ENCODE assay signal across 10 cellular contexts in the genomic region with DNA sequence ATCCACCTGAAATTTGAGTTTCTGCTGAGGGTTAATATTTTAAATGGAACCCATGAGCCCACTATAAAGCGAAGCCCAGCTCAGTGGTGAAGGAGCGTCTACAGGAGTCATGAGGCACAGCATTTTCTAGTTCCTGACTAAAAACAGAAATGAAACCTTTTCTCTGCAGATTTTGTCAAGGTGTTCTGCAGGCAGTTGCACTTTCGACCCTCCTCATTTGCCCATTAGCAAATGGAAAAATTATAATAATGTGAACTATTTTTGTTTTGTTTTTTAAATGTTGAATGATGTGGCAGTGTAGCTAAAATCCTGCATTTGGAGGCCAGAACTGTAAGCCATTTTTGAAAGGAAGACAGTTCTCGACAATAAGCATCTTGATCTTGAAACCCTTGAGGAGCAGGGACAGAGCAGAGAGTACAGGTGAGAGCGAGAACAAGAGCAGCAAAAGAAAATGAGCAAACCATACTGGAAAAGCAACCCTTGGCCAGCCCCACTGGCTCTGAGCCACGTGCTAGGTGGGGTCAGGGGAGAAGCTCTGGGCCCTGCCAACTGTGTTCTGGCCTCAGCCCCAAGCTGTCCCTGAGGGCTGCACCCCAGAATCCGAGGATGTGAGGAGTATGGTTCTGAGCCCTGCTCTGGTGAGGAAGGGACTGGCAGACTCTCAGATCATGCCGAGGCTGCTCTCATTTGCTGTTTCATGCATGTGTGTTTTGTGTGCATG. TPM values are rescaled to one million over a fixed set of nuclear protein-coding genes. Genes with fewer than 3 reads are reported as not detected.
DNase-seq lines count a peak whose midpoint lies in the region; ATAC-seq, FAIRE-seq and TF ChIP-seq lines count a peak whose summit lies in the region.
"Had no signal": no experiment of that assay in that cellular context is flagged by ENCODE, and none has a peak within 500 bp of the region (broad histone marks: within the 10 kb centered on the region; RNA-seq: fewer than 3 reads in every experiment).

No MANE protein-coding gene starts in this region.

- intact Hi-C loops in naive thymus-derived CD4-positive, alpha-beta T cell (cut with micrococcal nuclease) = no loop called here
- intact Hi-C loops in Calu3 (cut with micrococcal nuclease; ENCODE audit: unreplicated experiment) (no loop called here), HepG2 (cut with micrococcal nuclease; ENCODE audit: unreplicated experiment) (no loop called here)

- H3K27me3 ChIP-seq in naive thymus-derived CD4-positive, alpha-beta T cell (ENCODE audit: control insufficient read depth in 2 of 2, insufficient read depth in 2 of 2, low read length in 2 of 2) = no peaks in the 10 kb centered on the region
- no peaks in the 10 kb centered on the region for H3K27me3 ChIP-seq in HepG2 (ENCODE audit: control insufficient read depth in 1 of 2, insufficient read depth in 2 of 2, low read length in 2 of 2)

- ATAC-seq in HG02885 (IDR thresholded peaks at IDR 0.05; ENCODE audit: poor library complexity, unreplicated experiment) (peak; percentile 68), HepG2 (no peak)
- no peak for ATAC-seq in naive thymus-derived CD4-positive, alpha-beta T cell

- WGBS in HepG2 (ENCODE audit: low lambda C conversion rate) = 86% methylated on average over 8 of the region's 8 CpGs

- H3K79me2 ChIP-seq in HepG2 (ENCODE audit: insufficient read depth, low read length) = no peaks in the 10 kb centered on the region

- no peaks in the 10 kb centered on the region for H3K4me1 ChIP-seq in naive thymus-derived CD4-positive, alpha-beta T cell (ENCODE audit: control insufficient read depth in 2 of 2, insufficient read depth in 2 of 2, low read length in 2 of 2)
- H3K4me1 ChIP-seq in HepG2 (ENCODE audit: insufficient read depth, low read length) = peaks cover 7% of the 10 kb centered on the region; the same call in 1 of the 2 replicates

- H3K36me3 Mint-ChIP-seq in naive thymus-derived CD4-positive, alpha-beta T cell = peaks cover 0 to 4% (median 0%) of the 10 kb centered on the region in 5 donors
- no peaks in the 10 kb centered on the region for H3K36me3 Mint-ChIP-seq in Calu3 (ENCODE audit: insufficient read depth, unreplicated experiment)

- H4K20me1 ChIP-seq in HepG2 (ENCODE audit: insufficient read depth, low read length) = no peaks in the 10 kb centered on the region; the same call in 1 of the 2 replicates

- no peak for TF ChIP-seq RAD21 in HepG2 (CRISPR knock-in tag; IDR thresholded peaks at IDR 0.05)

- peaks cover 0 to 3% (median 0%) of the 10 kb centered on the region in 3 experiments for H3K36me3 ChIP-seq in naive thymus-derived CD4-positive, alpha-beta T cell (ENCODE audit: control insufficient read depth in 2 of 3, insufficient read depth in 3 of 3, low read length in 3 of 3)
- H3K36me3 ChIP-seq in HepG2 (replicated peaks in 1 of 2; ENCODE audit: control insufficient read depth in 1 of 2, insufficient read depth in 2 of 2, low read length in 2 of 2) = no peaks in the 10 kb centered on the region

- DNase-seq in GM10248 (ENCODE audit: extremely low spot score) (peak; percentile 80), GM19238 (ENCODE audit: insufficient read length, low spot score) (peak; percentile 53), RPMI8226 (peak; percentile 72), GOT3 (lab: John Stamatoyannopoulos, UW) (no peak), Calu3 (no peak), HepG2 (ENCODE audit: low spot score) (no peak)
- DNase-seq in naive thymus-derived CD4-positive, alpha-beta T cell = no peak
- DNase-seq: OCI-M1 had no signal

- in situ Hi-C loops in HepG2 (cut with HindIII; ENCODE audit: extremely low pct_ligation_motif_present, low pct_unique_long_range_greater_than_20kb) = no loop called here

- FAIRE-seq in HepG2 (lab: Jason Lieb, UNC) = no peak

- no peak for TF ChIP-seq POLR2A in HepG2 (IDR thresholded peaks at IDR 0.05; ENCODE audit: insufficient read depth in 1 of 2, low read depth in 2 of 2, low read length in 2 of 2)

- BruUV-seq in Calu3 (replicated peaks; lab: Mats Ljungman, UMichigan) (no TSS peak), HepG2 (replicated peaks; lab: Mats Ljungman, UMichigan) (no TSS peak)

- H3K9me3 ChIP-seq in naive thymus-derived CD4-positive, alpha-beta T cell (ENCODE audit: control insufficient read depth in 2 of 3, low read length in 3 of 3) = no peaks in the 10 kb centered on the region
- H3K9me3 ChIP-seq in HepG2 (ENCODE audit: low read length) = no peaks in the 10 kb centered on the region

- no peak overlapping the region for H3K9ac ChIP-seq in HepG2 (ENCODE audit: insufficient read depth, low read depth, low read length)

- peaks cover 0 to 11% (median 0%) of the 10 kb centered on the region in 7 donors for H3K4me1 Mint-ChIP-seq in naive thymus-derived CD4-positive, alpha-beta T cell
- H3K4me1 Mint-ChIP-seq in Calu3 (ENCODE audit: low read depth, unreplicated experiment) = no peaks in the 10 kb centered on the region

- no peak overlapping the region for H2AFZ ChIP-seq in HepG2 (ENCODE audit: low read length)

- no peak overlapping the region for H3K4me3 Mint-ChIP-seq in naive thymus-derived CD4-positive, alpha-beta T cell
- no peak overlapping the region for H3K4me3 Mint-ChIP-seq in Calu3 (ENCODE audit: low read depth, unreplicated experiment)

- H3K27ac Mint-ChIP-seq in naive thymus-derived CD4-positive, alpha-beta T cell = no peak overlapping the region
- no peak overlapping the region for H3K27ac Mint-ChIP-seq in Calu3 (ENCODE audit: unreplicated experiment)

- H3K4me2 ChIP-seq in HepG2 (ENCODE audit: low read depth, low read length) = no peak overlapping the region

- CTCF ChIA-PET in GM10248 (lab: Yijun Ruan, JAX) = interaction anchor here (1.1 to 7.0 kb wide), 11 partner anchors 12 to 1280 kb away, joined by 3 to 56 read pairs (median 6); partner anchors contain the start of genes ACKR3 and COPS8
- CTCF ChIA-PET in naive thymus-derived CD4-positive, alpha-beta T cell (lab: Charles Lee) = interaction anchor here (0.7 to 1.0 kb wide), 2 partner anchors 18 to 547 kb away, joined by 3 read pairs; no protein-coding TSS in a partner anchor
- CTCF ChIA-PET in Calu3 (lab: Charles Lee) = no interaction called here
- CTCF ChIA-PET in HepG2 (lab: Yijun Ruan, JAX; ENCODE audit: low intra/inter-chr PET ratio, low total read pairs) = interaction anchor here (2.2 kb wide), 1 partner anchor 547 kb away, joined by 23 read pairs; no protein-coding TSS in a partner anchor

- peaks cover 0 to 6% (median 0%) of the 10 kb centered on the region in 5 donors for H3K27me3 Mint-ChIP-seq in naive thymus-derived CD4-positive, alpha-beta T cell
- no peaks in the 10 kb centered on the region for H3K27me3 Mint-ChIP-seq in Calu3 (ENCODE audit: unreplicated experiment)

- H3K4me3 ChIP-seq in naive thymus-derived CD4-positive, alpha-beta T cell (ENCODE audit: low read length) = no peak overlapping the region
- no peak overlapping the region for H3K4me3 ChIP-seq in HepG2 (replicated peaks in 1 of 3; ENCODE audit: insufficient read depth in 1 of 3, low read depth in 2 of 3, low read length in 3 of 3)
- H3K4me3 ChIP-seq: lung had no signal

- no peaks in the 10 kb centered on the region for H3K9me3 Mint-ChIP-seq in naive thymus-derived CD4-positive, alpha-beta T cell
- no peaks in the 10 kb centered on the region for H3K9me3 Mint-ChIP-seq in Calu3 (ENCODE audit: low read depth, unreplicated experiment)

- H3K27ac ChIP-seq in naive thymus-derived CD4-positive, alpha-beta T cell (ENCODE audit: low read depth, low read length) = no peak overlapping the region
- no peak overlapping the region for H3K27ac ChIP-seq in HepG2 (ENCODE audit: extremely low read length, insufficient read depth, low read length)

- TF ChIP-seq EP300 in HepG2 (IDR thresholded peaks at IDR 0.05; ENCODE audit: low read depth in 2 of 2, low read length in 2 of 2) = no peak
- TF ChIP-seq EP300 in HepG2 (CRISPR knock-in tag; IDR thresholded peaks at IDR 0.05; ENCODE audit: borderline replicate concordance) = no peak

- TF ChIP-seq CTCF in GM10248 (IDR thresholded peaks at IDR 0.05; ENCODE audit: control extremely low read depth, extremely low read depth, low read depth, missing control alignments) = no peak
- no peak for TF ChIP-seq CTCF in Calu3 (IDR thresholded peaks at IDR 0.05; ENCODE audit: unreplicated experiment)
- TF ChIP-seq CTCF in HepG2 (CRISPR knock-in tag; IDR thresholded peaks at IDR 0.05) = no peak

- POLR2A ChIA-PET in GM10248 (lab: Yijun Ruan, JAX) = interaction anchor here (0.7 kb wide), 1 partner anchor 490 kb away, joined by 3 read pairs; the partner anchor contains the start of gene ACKR3
- POLR2A ChIA-PET in naive thymus-derived CD4-positive, alpha-beta T cell (lab: Charles Lee) = no interaction called here
- POLR2A ChIA-PET in HepG2 (lab: Yijun Ruan, JAX) = no interaction called here

TF ChIP-seq in HepG2, 621 proteins besides CTCF, POLR2A, EP300 and RAD21 (continues in another document):
- TF ChIP-seq NONO (IDR thresholded peaks at IDR 0.05) (no peak), NONO (CRISPR knock-in tag; conservative IDR thresholded peaks at IDR 0.05) (no peak), ARNT (IDR thresholded peaks at IDR 0.05) (no peak), XRCC5 (optimal IDR thresholded peaks at IDR 0.05; ENCODE audit: low read length) (no peak)

RNA-seq across cellular contexts. Expression of gene COPS8, which starts 26.4 kb away (rescaled TPM):
- 10 to 100 TPM; 31.2 to 46.4 (median 40.8) TPM for total RNA-seq in naive thymus-derived CD4-positive, alpha-beta T cell
- 10 to 100 TPM; 53.8 to 55.5 TPM for polyA plus RNA-seq in naive thymus-derived CD4-positive, alpha-beta T cell
- total RNA-seq in Calu3 (2022) (49.9 and 54.5 TPM in 2 replicates), HepG2 (2016; rRNA removed; fragmentation: Illumina TruSeq; extraction: Trizol) (96.6 and 154 TPM in 2 replicates)
- total RNA-seq in HepG2 (2016; cell fraction: cytosol; rRNA removed; fragmentation: Illumina TruSeq; extraction: Trizol; ENCODE audit: low read depth) = 20.8 and 24.2 TPM in 2 replicates
- total RNA-seq in HepG2 (2016; cell fraction: insoluble cytoplasmic fraction; rRNA removed; fragmentation: Illumina TruSeq; extraction: Trizol) = 99.8 and 164 TPM in 2 replicates
- total RNA-seq in HepG2 (2016; cell fraction: membrane; rRNA removed; fragmentation: Illumina TruSeq; extraction: Trizol) = 48.0 and 50.2 TPM in 2 replicates
- total RNA-seq in HepG2 (2016; cell fraction: nucleus; rRNA removed; fragmentation: Illumina TruSeq; extraction: Trizol) = 55.6 and 64.2 TPM in 2 replicates
- polyA plus RNA-seq in HepG2 (2011; rRNA removed) = 64.8 and 86.3 TPM in 2 replicates
- polyA plus RNA-seq in HepG2 (2011; cell fraction: cytosol; rRNA removed) = 40.8 and 66.4 TPM in 2 replicates
- 26.2 and 33.6 TPM in 2 replicates for polyA plus RNA-seq in HepG2 (2011; cell fraction: nucleus; rRNA removed)
- 31.5 and 57.8 TPM in 2 replicates for polyA plus RNA-seq in HepG2 (2012)
- 26.2 and 26.4 TPM in 2 replicates for polyA plus RNA-seq in HepG2 (2016; cell fraction: cytosol; fragmentation: Illumina TruSeq; extraction: Trizol; ENCODE audit: low read depth)
- polyA plus RNA-seq in HepG2 (2016; cell fraction: insoluble cytoplasmic fraction; fragmentation: Illumina TruSeq; extraction: Trizol; ENCODE audit: low read depth) = 193 and 198 TPM in 2 replicates
- polyA plus RNA-seq in HepG2 (2016; cell fraction: membrane; fragmentation: Illumina TruSeq; extraction: Trizol; ENCODE audit: low read depth) = 44.7 and 48.2 TPM in 2 replicates
- polyA plus RNA-seq in HepG2 (2016; cell fraction: nucleus; fragmentation: Illumina TruSeq; extraction: Trizol; ENCODE audit: insufficient read depth, low read depth) = 75.7 and 79.5 TPM in 2 replicates
- 12.8 and 16.1 TPM in 2 replicates for polyA minus RNA-seq in HepG2 (2011; rRNA and poly(A)+ RNA removed; ENCODE audit: low replicate concordance)
- polyA minus RNA-seq in HepG2 (2011; cell fraction: cytosol; rRNA and poly(A)+ RNA removed) = 35.9 and 41.2 TPM in 2 replicates
- 60.4 and 62.8 TPM in 2 replicates for polyA minus RNA-seq in HepG2 (2011; cell fraction: nucleus; rRNA and poly(A)+ RNA removed)

Comparison
In these comparisons a context has a peak if more than half of its experiments do, and no peak if none do; other contexts are left out.
1. DNase-seq: peak in GM10248 (single experiment), GM19238 (single experiment) and RPMI8226 (single experiment); none in GOT3 (single experiment), naive thymus-derived CD4-positive, alpha-beta T cell (0 of 9), Calu3 (single experiment) and HepG2 (single experiment).